In genomic region chr17:50944054-50944901, GRCh38 we compare ENCODE assay signal across 8 cellular contexts.
DNase-seq lines count a peak whose midpoint lies in the region; ATAC-seq and TF ChIP-seq lines count a peak whose summit lies in the region.

No MANE protein-coding gene starts in this region.

- no peaks in the 10 kb centered on the region for H3K9me3 ChIP-seq in HUES6 (ENCODE audit: control insufficient read depth, insufficient read depth, low read depth, low read length)
- H3K9me3 ChIP-seq in left ventricle myocardium inferior (replicated peaks): no peaks in the 10 kb centered on the region
- no peaks in the 10 kb centered on the region for H3K9me3 ChIP-seq in prostate gland
- no peaks in the 10 kb centered on the region for H3K9me3 ChIP-seq in upper lobe of right lung

- DNase-seq in D341Med (ENCODE audit: low spot score) (peak; percentile 87), SK-N-DZ (ENCODE audit: low spot score) (peak; percentile 88), left ventricle myocardium inferior (peak; percentile 86), prostate gland (ENCODE audit: low spot score) (peak; percentile 88), upper lobe of right lung (peak; percentile 94)
- DNase-seq in activated naive CD4-positive, alpha-beta T cell treated with anti-CD3 and anti-CD28 coated beads, Interleukin-2, amount 50 U/mL, for 16 hours: peak; percentile 77

- peak; percentile 62 for TF ChIP-seq POLR2A in prostate gland (IDR thresholded peaks at IDR 0.05)

- H3K9ac ChIP-seq in HUES6 (ENCODE audit: low read length): peak overlapping the region; percentile 56

- TF ChIP-seq CTCF in left ventricle myocardium inferior (IDR thresholded peaks at IDR 0.05; ENCODE audit: borderline replicate concordance): peak; percentile 21
- TF ChIP-seq CTCF in prostate gland (IDR thresholded peaks at IDR 0.05): peak in 1 of 4 experiments; percentile 15
- no peak for TF ChIP-seq CTCF in upper lobe of right lung (IDR thresholded peaks at IDR 0.05)

- intact Hi-C loops in left ventricle myocardium inferior (cut with micrococcal nuclease) (no loop called here), prostate gland (cut with DNase I) (no loop called here), upper lobe of right lung (cut with DNase I) (no loop called here)

- under 1% methylated on average over 20 of the region's 61 CpGs for WGBS in prostate gland

- peak; percentile 91 for ATAC-seq in upper lobe of right lung
- ATAC-seq in GM19023 (IDR thresholded peaks at IDR 0.05; ENCODE audit: unreplicated experiment): no peak

- H3K4me3 ChIP-seq in HUES6 (ENCODE audit: low read depth, low read length) (peak overlapping the region; percentile 57), left ventricle myocardium inferior (peak overlapping the region; percentile 73), prostate gland (peak overlapping the region; percentile 18 to 41), upper lobe of right lung (peak overlapping the region; percentile 55)

- H3K27ac ChIP-seq in HUES6 (ENCODE audit: low read depth, low read length) (no peak overlapping the region), left ventricle myocardium inferior (replicated peaks) (peak overlapping the region; percentile 98), prostate gland (peak overlapping the region; percentile 92 to 93), upper lobe of right lung (peak overlapping the region; percentile 85)

- H3K36me3 ChIP-seq in HUES6 (ENCODE audit: control insufficient read depth, insufficient read depth, low read length): no peaks in the 10 kb centered on the region
- H3K36me3 ChIP-seq in left ventricle myocardium inferior: no peaks in the 10 kb centered on the region
- no peaks in the 10 kb centered on the region for H3K36me3 ChIP-seq in prostate gland
- no peaks in the 10 kb centered on the region for H3K36me3 ChIP-seq in upper lobe of right lung

- peaks cover 38% of the 10 kb centered on the region for H3K4me1 ChIP-seq in HUES6 (ENCODE audit: control insufficient read depth, insufficient read depth, low read length)
- H3K4me1 ChIP-seq in left ventricle myocardium inferior: peaks cover 46% of the 10 kb centered on the region
- peaks cover 23% of the 10 kb centered on the region for H3K4me1 ChIP-seq in prostate gland (replicated peaks)
- peaks cover 21% of the 10 kb centered on the region for H3K4me1 ChIP-seq in upper lobe of right lung

- H3K27me3 ChIP-seq in HUES6 (ENCODE audit: control insufficient read depth, insufficient read depth, low read length) (peaks cover 27% of the 10 kb centered on the region), left ventricle myocardium inferior (ENCODE audit: low read depth) (no peaks in the 10 kb centered on the region), prostate gland (replicated peaks; ENCODE audit: insufficient read depth) (no peaks in the 10 kb centered on the region), upper lobe of right lung (no peaks in the 10 kb centered on the region)
